ENCODE assay signal across 14 cellular contexts in genomic region chr2:231991664-231992063, GRCh38. TPM values are rescaled to one million over a fixed set of nuclear protein-coding genes. Genes with fewer than 3 reads are reported as not detected.
DNase-seq lines count a peak whose midpoint lies in the region; ATAC-seq lines count a peak whose summit lies in the region.
"Had no signal": no experiment of that assay in that cellular context is flagged by ENCODE, and none has a peak within 500 bp of the region (broad histone marks: within the 10 kb centered on the region; RNA-seq: fewer than 3 reads in every experiment).

No MANE protein-coding gene starts in this region.

- peak; percentile 60 for DNase-seq in EH (ENCODE audit: low read depth)
- peak; percentile 51 for DNase-seq in M059J (ENCODE audit: low read depth)
- peak; percentile 48 for DNase-seq in dermis blood vessel endothelial cell
- peak; percentile 10 to 37 for DNase-seq in lung microvascular endothelial cell (ENCODE audit: low read depth in 2 of 2)
- DNase-seq in T-helper 1 cell, result no peak
- DNase-seq: activated CD4-positive, alpha-beta T cell treated with anti-CD3 and anti-CD28 coated beads for 1 hour; activated T-cell treated with anti-CD3 and anti-CD28 coated beads, Interleukin-2, amount 50 U/mL, for 72 hours; GDM1; left ventricle myocardium superior; NCI-H187 treated with DMSO at 0.1 percent for 48 hours; sigmoid colon had no signal

- ATAC-seq in GM19395 (IDR thresholded peaks at IDR 0.05; ENCODE audit: unreplicated experiment), result no peak
- no peak for ATAC-seq in GM19324 (IDR thresholded peaks at IDR 0.05; ENCODE audit: low FRiP score, unreplicated experiment)
- ATAC-seq in GM18861 (IDR thresholded peaks at IDR 0.05; ENCODE audit: unreplicated experiment), result no peak
- ATAC-seq: activated T-cell treated with anti-CD3 and anti-CD28 coated beads, Interleukin-2, amount 50 U/mL, for 72 hours; left ventricle myocardium superior had no signal

RNA-seq across cellular contexts. Expression of gene DIS3L2, which starts 30.2 kb away (rescaled TPM):
- 7.4 and 10.6 TPM in 2 replicates for total RNA-seq in M059J (2014; rRNA removed; shearing (Covaris generic))
- total RNA-seq in dermis blood vessel endothelial cell (19.6 and 23.7 TPM in 2 replicates), lung microvascular endothelial cell (10.2 and 14.1 TPM in 2 replicates)

Comparison
In these comparisons a context has a peak if more than half of its experiments do, and no peak if none do; other contexts are left out.
1. DNase-seq: peak in EH (single experiment), M059J (single experiment), dermis blood vessel endothelial cell (single experiment) and lung microvascular endothelial cell (2 of 2); none in T-helper 1 cell (0 of 5).